In genomic region chr3:21888656-21889055, GRCh38 we compare ENCODE assay signal across 25 cellular contexts.
"Had no signal": no experiment of that assay in that cellular context is flagged by ENCODE, and none has a peak within 500 bp of the region (broad histone marks: within the 10 kb centered on the region; RNA-seq: fewer than 3 reads in every experiment).

No MANE protein-coding gene starts in this region.

- H3K9me3 ChIP-seq: heart left ventricle had no signal

- H3K4me3 Mint-ChIP-seq: activated CD4-positive, alpha-beta memory T cell treated with anti-CD3 and anti-CD28 coated beads, Interleukin-2, amount 10 ng/mL, durations not matched to agents 7 days and 5 days; activated CD4-positive, alpha-beta T cell treated with anti-CD3 and anti-CD28 coated beads, Interleukin-2, amount 10 ng/mL, durations not matched to agents 7 days and 5 days; activated naive CD8-positive, alpha-beta T cell; activated T-cell treated with anti-CD3 and anti-CD28 coated beads, Interleukin-2, amount 50 U/mL, for 24 hours; activated T-cell treated with anti-CD3 and anti-CD28 coated beads, Interleukin-2, amount 50 U/mL, for 72 hours; central memory CD8-positive, alpha-beta T cell; endodermal cell; WTC11 had no signal

- H3K36me3 ChIP-seq: brain microvascular endothelial cell, colonic mucosa, heart left ventricle had no signal

- ATAC-seq: activated T-cell treated with anti-CD3 and anti-CD28 coated beads, Interleukin-2, amount 50 U/mL, for 72 hours; esophagus mucosa; heart left ventricle; WTC11 had no signal

- H3K36me3 Mint-ChIP-seq: activated naive CD8-positive, alpha-beta T cell; WTC11 had no signal

- H3K27ac Mint-ChIP-seq: activated CD4-positive, alpha-beta memory T cell treated with anti-CD3 and anti-CD28 coated beads, Interleukin-2, amount 10 ng/mL, durations not matched to agents 7 days and 5 days; activated CD4-positive, alpha-beta T cell treated with anti-CD3 and anti-CD28 coated beads, Interleukin-2, amount 10 ng/mL, durations not matched to agents 7 days and 5 days; activated naive CD8-positive, alpha-beta T cell; activated T-cell treated with anti-CD3 and anti-CD28 coated beads, Interleukin-2, amount 50 U/mL, for 24 hours; activated T-cell treated with anti-CD3 and anti-CD28 coated beads, Interleukin-2, amount 50 U/mL, for 72 hours; endodermal cell; WTC11 had no signal

- DNase-seq: activated CD4-positive, alpha-beta memory T cell treated with anti-CD3 and anti-CD28 coated beads, Interleukin-2, amount 10 ng/mL, durations not matched to agents 7 days and 5 days; activated CD4-positive, alpha-beta T cell treated with anti-CD3 and anti-CD28 coated beads for 1 hour; activated CD4-positive, alpha-beta T cell treated with anti-CD3 and anti-CD28 coated beads for 4 hours; activated CD4-positive, alpha-beta T cell treated with anti-CD3 and anti-CD28 coated beads, Interleukin-2, amount 10 ng/mL, durations not matched to agents 7 days and 5 days; activated CD4-positive, alpha-beta T cell treated with anti-CD3 and anti-CD28 coated beads, Interleukin-2, amount 50 U/mL, for 4 hours; activated CD8-positive, alpha-beta memory T cell treated with anti-CD3 and anti-CD28 coated beads, Interleukin-2, amount 50 U/mL, for 48 hours; activated gamma-delta T cell; activated naive CD4-positive, alpha-beta T cell treated with anti-CD3 and anti-CD28 coated beads, Interleukin-2, amount 50 U/mL, for 16 hours; activated naive CD4-positive, alpha-beta T cell treated with Interleukin-2 at 50 U/mL for 16 hours; activated T-cell treated with anti-CD3 and anti-CD28 coated beads for 4 hours; activated T-cell treated with anti-CD3 and anti-CD28 coated beads, Interleukin-2, amount 50 U/mL, for 24 hours; activated T-cell treated with anti-CD3 and anti-CD28 coated beads, Interleukin-2, amount 50 U/mL, for 72 hours; amniotic stem cell; anterior cingulate cortex; brain microvascular endothelial cell; colonic mucosa; effector memory CD4-positive, alpha-beta T cell; endodermal cell; foreskin fibroblast; heart left ventricle; T-helper 2 cell had no signal

- H3K27me3 Mint-ChIP-seq: activated CD4-positive, alpha-beta memory T cell treated with anti-CD3 and anti-CD28 coated beads, Interleukin-2, amount 10 ng/mL, durations not matched to agents 7 days and 5 days; activated CD4-positive, alpha-beta T cell treated with anti-CD3 and anti-CD28 coated beads, Interleukin-2, amount 10 ng/mL, durations not matched to agents 7 days and 5 days; activated naive CD8-positive, alpha-beta T cell; activated T-cell treated with anti-CD3 and anti-CD28 coated beads, Interleukin-2, amount 50 U/mL, for 24 hours; central memory CD8-positive, alpha-beta T cell had no signal

- H3K27ac ChIP-seq: brain microvascular endothelial cell, colonic mucosa, heart left ventricle had no signal

- H3K9me3 Mint-ChIP-seq: activated CD4-positive, alpha-beta T cell treated with anti-CD3 and anti-CD28 coated beads, Interleukin-2, amount 10 ng/mL, durations not matched to agents 7 days and 5 days; endodermal cell; WTC11 had no signal

- H3K4me3 ChIP-seq: colonic mucosa, heart left ventricle had no signal

- H3K4me1 Mint-ChIP-seq: activated CD4-positive, alpha-beta memory T cell treated with anti-CD3 and anti-CD28 coated beads, Interleukin-2, amount 10 ng/mL, durations not matched to agents 7 days and 5 days; activated CD4-positive, alpha-beta T cell treated with anti-CD3 and anti-CD28 coated beads, Interleukin-2, amount 10 ng/mL, durations not matched to agents 7 days and 5 days; central memory CD8-positive, alpha-beta T cell had no signal

- H3K27me3 ChIP-seq: brain microvascular endothelial cell, colonic mucosa, heart left ventricle had no signal
